1 cellular context compared by ENCODE assay signal in the genomic region with DNA sequence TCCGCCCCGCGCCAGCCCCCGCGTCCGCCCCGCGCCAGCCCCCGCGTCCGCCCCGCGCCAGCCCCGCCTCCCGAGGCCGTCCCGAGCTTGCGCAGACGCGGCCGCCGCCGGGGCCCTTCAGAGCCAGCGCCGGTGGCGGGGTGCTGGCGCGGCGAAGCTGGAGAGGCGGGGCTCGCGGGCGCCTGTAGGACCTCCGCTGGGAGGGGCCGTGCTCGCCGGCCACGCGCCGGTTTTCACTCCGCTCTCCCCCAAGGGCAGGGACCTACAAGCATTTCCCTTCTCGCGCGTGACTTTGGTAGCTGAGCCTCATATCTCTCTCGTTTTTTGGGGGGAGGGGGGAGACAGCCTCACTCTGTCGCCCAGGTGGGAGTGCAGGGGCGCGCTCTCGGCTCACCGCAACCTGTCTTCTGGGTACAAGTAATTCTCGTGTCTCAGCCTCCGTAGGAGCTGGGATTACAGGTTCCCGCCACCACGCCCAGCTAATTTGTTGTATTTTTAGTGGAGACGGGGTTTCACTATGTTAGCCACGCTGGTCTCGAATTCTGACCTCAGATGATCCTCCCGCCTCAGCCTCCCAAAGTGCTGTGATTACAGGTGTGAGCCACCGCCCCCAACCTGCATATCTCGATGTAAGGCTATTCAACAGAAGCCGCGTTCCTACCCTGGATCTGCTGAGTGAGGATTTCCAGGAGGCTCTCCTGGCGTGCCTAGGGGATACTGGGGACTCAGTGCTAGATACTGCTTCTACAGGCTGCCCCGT.
A peak's percentile ranks its signal among the peaks of the same experiment; 100 is the strongest.
TF ChIP-seq lines count a peak whose summit lies in the region.

A gene (minus strand): TSS at position 159 of the 760 bp plus-strand sequence. CDS start 6,595 bp downstream, outside the sequence.

TF ChIP-seq in GM12878, 131 proteins besides CTCF, POLR2A, EP300 and RAD21 (continued from another document):
- TF ChIP-seq BACH1 (IDR thresholded peaks at IDR 0.05; ENCODE audit: borderline replicate concordance) = 0 out of 2 replicates have a peak, but pooled peaks have one; percentile 49
- TF ChIP-seq KLF5 (IDR thresholded peaks at IDR 0.05; ENCODE audit: partially characterized antibody) = no peak
- TF ChIP-seq, protein P1, sequence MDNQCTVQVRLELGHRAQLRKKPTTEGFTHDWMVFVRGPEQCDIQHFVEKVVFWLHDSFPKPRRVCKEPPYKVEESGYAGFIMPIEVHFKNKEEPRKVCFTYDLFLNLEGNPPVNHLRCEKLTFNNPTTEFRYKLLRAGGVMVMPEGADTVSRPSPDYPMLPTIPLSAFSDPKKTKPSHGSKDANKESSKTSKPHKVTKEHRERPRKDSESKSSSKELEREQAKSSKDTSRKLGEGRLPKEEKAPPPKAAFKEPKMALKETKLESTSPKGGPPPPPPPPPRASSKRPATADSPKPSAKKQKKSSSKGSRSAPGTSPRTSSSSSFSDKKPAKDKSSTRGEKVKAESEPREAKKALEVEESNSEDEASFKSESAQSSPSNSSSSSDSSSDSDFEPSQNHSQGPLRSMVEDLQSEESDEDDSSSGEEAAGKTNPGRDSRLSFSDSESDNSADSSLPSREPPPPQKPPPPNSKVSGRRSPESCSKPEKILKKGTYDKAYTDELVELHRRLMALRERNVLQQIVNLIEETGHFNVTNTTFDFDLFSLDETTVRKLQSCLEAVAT (IDR thresholded peaks at IDR 0.05) = peak; percentile 62
- no peak for TF ChIP-seq ASH2L (IDR thresholded peaks at IDR 0.05; ENCODE audit: borderline replicate concordance, low read depth)
- TF ChIP-seq CEBPB (IDR thresholded peaks at IDR 0.05; ENCODE audit: borderline replicate concordance in 1 of 2, low read depth in 2 of 2, low read length in 2 of 2) = no peak
- TF ChIP-seq SMARCA5 (IDR thresholded peaks at IDR 0.05) = 0 out of 2 replicates have a peak, but pooled peaks have one; percentile 24
- TF ChIP-seq HCFC1 (IDR thresholded peaks at IDR 0.05; ENCODE audit: low read length) = no peak
- TF ChIP-seq, protein P2, sequence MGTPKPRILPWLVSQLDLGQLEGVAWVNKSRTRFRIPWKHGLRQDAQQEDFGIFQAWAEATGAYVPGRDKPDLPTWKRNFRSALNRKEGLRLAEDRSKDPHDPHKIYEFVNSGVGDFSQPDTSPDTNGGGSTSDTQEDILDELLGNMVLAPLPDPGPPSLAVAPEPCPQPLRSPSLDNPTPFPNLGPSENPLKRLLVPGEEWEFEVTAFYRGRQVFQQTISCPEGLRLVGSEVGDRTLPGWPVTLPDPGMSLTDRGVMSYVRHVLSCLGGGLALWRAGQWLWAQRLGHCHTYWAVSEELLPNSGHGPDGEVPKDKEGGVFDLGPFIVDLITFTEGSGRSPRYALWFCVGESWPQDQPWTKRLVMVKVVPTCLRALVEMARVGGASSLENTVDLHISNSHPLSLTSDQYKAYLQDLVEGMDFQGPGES (IDR thresholded peaks at IDR 0.05) = no peak
- peak; percentile 40 for TF ChIP-seq NRF1 (conservative IDR thresholded peaks at IDR 0.05; ENCODE audit: low read depth, low read length)
- no peak for TF ChIP-seq SRF (IDR thresholded peaks at IDR 0.05; ENCODE audit: low read depth in 2 of 2, low read length in 2 of 2)
- TF ChIP-seq ZNF207 (IDR thresholded peaks at IDR 0.05; ENCODE audit: borderline replicate concordance) = no peak
- TF ChIP-seq JUNB (IDR thresholded peaks at IDR 0.05) = no peak
- TF ChIP-seq, protein P3, sequence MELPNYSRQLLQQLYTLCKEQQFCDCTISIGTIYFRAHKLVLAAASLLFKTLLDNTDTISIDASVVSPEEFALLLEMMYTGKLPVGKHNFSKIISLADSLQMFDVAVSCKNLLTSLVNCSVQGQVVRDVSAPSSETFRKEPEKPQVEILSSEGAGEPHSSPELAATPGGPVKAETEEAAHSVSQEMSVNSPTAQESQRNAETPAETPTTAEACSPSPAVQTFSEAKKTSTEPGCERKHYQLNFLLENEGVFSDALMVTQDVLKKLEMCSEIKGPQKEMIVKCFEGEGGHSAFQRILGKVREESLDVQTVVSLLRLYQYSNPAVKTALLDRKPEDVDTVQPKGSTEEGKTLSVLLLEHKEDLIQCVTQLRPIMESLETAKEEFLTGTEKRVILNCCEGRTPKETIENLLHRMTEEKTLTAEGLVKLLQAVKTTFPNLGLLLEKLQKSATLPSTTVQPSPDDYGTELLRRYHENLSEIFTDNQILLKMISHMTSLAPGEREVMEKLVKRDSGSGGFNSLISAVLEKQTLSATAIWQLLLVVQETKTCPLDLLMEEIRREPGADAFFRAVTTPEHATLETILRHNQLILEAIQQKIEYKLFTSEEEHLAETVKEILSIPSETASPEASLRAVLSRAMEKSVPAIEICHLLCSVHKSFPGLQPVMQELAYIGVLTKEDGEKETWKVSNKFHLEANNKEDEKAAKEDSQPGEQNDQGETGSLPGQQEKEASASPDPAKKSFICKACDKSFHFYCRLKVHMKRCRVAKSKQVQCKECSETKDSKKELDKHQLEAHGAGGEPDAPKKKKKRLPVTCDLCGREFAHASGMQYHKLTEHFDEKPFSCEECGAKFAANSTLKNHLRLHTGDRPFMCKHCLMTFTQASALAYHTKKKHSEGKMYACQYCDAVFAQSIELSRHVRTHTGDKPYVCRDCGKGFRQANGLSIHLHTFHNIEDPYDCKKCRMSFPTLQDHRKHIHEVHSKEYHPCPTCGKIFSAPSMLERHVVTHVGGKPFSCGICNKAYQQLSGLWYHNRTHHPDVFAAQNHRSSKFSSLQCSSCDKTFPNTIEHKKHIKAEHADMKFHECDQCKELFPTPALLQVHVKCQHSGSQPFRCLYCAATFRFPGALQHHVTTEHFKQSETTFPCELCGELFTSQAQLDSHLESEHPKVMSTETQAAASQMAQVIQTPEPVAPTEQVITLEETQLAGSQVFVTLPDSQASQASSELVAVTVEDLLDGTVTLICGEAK (IDR thresholded peaks at IDR 0.05; ENCODE audit: borderline replicate concordance) = no peak
- TF ChIP-seq NR2C2 (IDR thresholded peaks at IDR 0.05; ENCODE audit: borderline replicate concordance, control insufficient read depth, insufficient read length, low read depth) = no peak
- no peak for TF ChIP-seq HDAC2 (IDR thresholded peaks at IDR 0.05)
- TF ChIP-seq, protein P4, sequence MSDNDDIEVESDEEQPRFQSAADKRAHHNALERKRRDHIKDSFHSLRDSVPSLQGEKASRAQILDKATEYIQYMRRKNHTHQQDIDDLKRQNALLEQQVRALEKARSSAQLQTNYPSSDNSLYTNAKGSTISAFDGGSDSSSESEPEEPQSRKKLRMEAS (IDR thresholded peaks at IDR 0.05; ENCODE audit: low read depth, low read length) = peak; percentile 41; the same call in 1 of the 2 replicates
- TF ChIP-seq RUNX3 (IDR thresholded peaks at IDR 0.05; ENCODE audit: low read length) = peak; percentile 26; the same call in 1 of the 2 replicates
